In genomic region chr12:108254030-108254429, GRCh38 we compare ENCODE assay signal across 17 cellular contexts.
"Had no signal": no experiment of that assay in that cellular context is flagged by ENCODE, and none has a peak within 500 bp of the region (broad histone marks: within the 10 kb centered on the region; RNA-seq: fewer than 3 reads in every experiment).

No MANE protein-coding gene starts in this region.

- H3K9me3 Mint-ChIP-seq: stimulated activated naive B cell treated with anti-CD40 and anti-IgM and Interleukin-4, amounts not matched to agents 10 μg/mL and 1 μg/mL and 100 μg/mL, for 72 hours had no signal

- H3K27ac ChIP-seq: cardiac muscle cell, coronary artery, esophagus muscularis mucosa, gastroesophageal sphincter, hepatocyte, right atrium auricular region, sigmoid colon, skin epidermis had no signal

- H3K27me3 ChIP-seq: cardiac muscle cell, right atrium auricular region had no signal

- H3K79me2 ChIP-seq: hepatocyte had no signal

- H3K4me1 ChIP-seq: right atrium auricular region, sigmoid colon had no signal

- H3K9me3 ChIP-seq: mucosa of descending colon, sigmoid colon had no signal

- H3K27ac Mint-ChIP-seq: stimulated activated naive B cell treated with anti-CD40 and anti-IgM and Interleukin-4, amounts not matched to agents 10 μg/mL and 1 μg/mL and 100 μg/mL, for 72 hours had no signal

- ATAC-seq: gastroesophageal sphincter; left colon; left ventricle myocardium superior; mucosa of descending colon; naive thymus-derived CD8-positive, alpha-beta T cell; stimulated activated naive B cell treated with anti-CD40 and anti-IgM and Interleukin-4, amounts not matched to agents 10 μg/mL and 1 μg/mL and 100 μg/mL, for 72 hours had no signal

- DNase-seq: effector CD8-positive, alpha-beta T cell; left colon; left ventricle myocardium superior; mucosa of descending colon; naive thymus-derived CD8-positive, alpha-beta T cell; sigmoid colon; stimulated activated CD4-positive, alpha-beta T cell treated with anti-CD3 and anti-CD28 coated beads, Interleukin-2, amount 100 ng/mL, for 24 hours; stimulated activated CD4-positive, alpha-beta T cell treated with anti-CD3 and anti-CD28 coated beads, Interleukin-4, amount 100 ng/mL, for 4 hours; stimulated activated naive B cell treated with anti-CD40 and anti-IgM and Interleukin-4, amounts not matched to agents 10 μg/mL and 1 μg/mL and 100 μg/mL, for 72 hours; trophoblast cell had no signal

- H3K4me3 Mint-ChIP-seq: naive thymus-derived CD8-positive, alpha-beta T cell; stimulated activated naive B cell treated with anti-CD40 and anti-IgM and Interleukin-4, amounts not matched to agents 10 μg/mL and 1 μg/mL and 100 μg/mL, for 72 hours had no signal

- H3K36me3 ChIP-seq: cardiac muscle cell, right atrium auricular region, sigmoid colon had no signal

- H2AFZ ChIP-seq: hepatocyte had no signal

- H3K4me3 ChIP-seq: cardiac muscle cell, coronary artery, esophagus muscularis mucosa, gastroesophageal sphincter, hepatocyte, mucosa of descending colon, right atrium auricular region, sigmoid colon, skin epidermis had no signal

- H3K36me3 Mint-ChIP-seq: stimulated activated naive B cell treated with anti-CD40 and anti-IgM and Interleukin-4, amounts not matched to agents 10 μg/mL and 1 μg/mL and 100 μg/mL, for 72 hours had no signal
